1 cellular context compared by ENCODE assay signal in genomic region chr12:63319936-63320633, GRCh38.
TF ChIP-seq lines count a peak whose summit lies in the region.

No MANE protein-coding gene starts in this region.

TF ChIP-seq in HCT116, 20 proteins besides CTCF, POLR2A, EP300 and RAD21 (continued from another document):
- TF ChIP-seq, protein P1, sequence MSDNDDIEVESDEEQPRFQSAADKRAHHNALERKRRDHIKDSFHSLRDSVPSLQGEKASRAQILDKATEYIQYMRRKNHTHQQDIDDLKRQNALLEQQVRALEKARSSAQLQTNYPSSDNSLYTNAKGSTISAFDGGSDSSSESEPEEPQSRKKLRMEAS (IDR thresholded peaks at IDR 0.05), result no peak
- TF ChIP-seq YY1 (IDR thresholded peaks at IDR 0.05; ENCODE audit: extremely low read depth, insufficient replicate concordance, low read depth, low read length), result no peak
- TF ChIP-seq ZNF274 (IDR thresholded peaks at IDR 0.05; ENCODE audit: low read depth, low read length), result no peak
- TF ChIP-seq SP1 (IDR thresholded peaks at IDR 0.05; ENCODE audit: low read depth), result no peak
